In the genomic region with DNA sequence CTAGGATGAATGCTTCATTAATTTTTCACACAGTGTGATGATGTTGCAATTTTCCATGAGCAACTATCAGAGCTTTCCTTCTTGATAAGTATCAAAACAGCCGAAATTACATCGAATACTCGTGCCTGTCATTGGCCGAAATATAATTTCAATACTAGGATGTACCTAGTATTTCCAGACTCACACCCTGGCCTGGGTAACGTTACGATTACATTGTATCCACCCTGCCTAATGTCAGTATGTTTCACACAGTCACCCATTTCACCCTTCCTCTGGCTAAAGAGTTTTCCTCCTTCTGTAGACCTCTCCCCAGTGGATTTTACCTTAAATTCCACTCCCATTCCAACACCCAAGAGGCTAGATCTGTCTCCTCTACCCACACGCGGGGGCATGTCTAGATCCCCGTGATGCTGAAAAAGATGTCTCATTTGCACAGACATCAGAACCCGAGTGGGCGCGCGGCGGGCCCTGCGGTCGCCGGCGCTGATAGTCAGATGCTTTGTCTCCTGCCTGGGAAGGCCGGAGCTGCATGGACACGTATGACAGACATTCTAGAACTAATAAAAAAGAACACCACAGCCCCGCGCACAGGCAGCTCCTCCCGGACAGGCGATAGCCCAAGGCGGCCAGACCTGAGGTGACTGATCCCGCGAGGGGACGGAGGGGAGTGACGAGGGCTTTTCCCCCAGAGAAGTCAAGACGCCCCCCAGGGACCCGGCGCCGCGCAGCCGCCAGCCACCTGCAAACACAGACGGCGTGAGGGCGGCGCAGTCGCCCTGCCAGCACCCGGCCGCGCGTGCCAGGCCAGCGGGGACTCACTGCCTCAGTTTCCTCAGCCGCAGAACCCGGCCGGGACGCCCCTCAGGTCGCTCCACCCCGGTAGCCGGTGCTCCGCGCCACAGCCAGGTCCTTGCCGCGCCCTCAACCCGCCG, we compare ENCODE assay signal across 1 cellular context.
TF ChIP-seq lines count a peak whose summit lies in the region.

No MANE protein-coding gene starts in this region.

TF ChIP-seq in GM12878, 131 proteins besides CTCF, POLR2A, EP300 and RAD21:
- TF ChIP-seq EED (IDR thresholded peaks at IDR 0.05; ENCODE audit: low read depth) (peak; percentile 35; the same call in 1 of the 2 replicates), HDAC6 (IDR thresholded peaks at IDR 0.05; ENCODE audit: unreplicated experiment) (no peak), FOXK2 (IDR thresholded peaks at IDR 0.05) (no peak), BHLHE40 (IDR thresholded peaks at IDR 0.05; ENCODE audit: borderline replicate concordance in 1 of 2, low read depth in 2 of 2, low read length in 1 of 2) (peak in 1 of 2 experiments; percentile 53; a peak in 1 of 4 replicates), FOS (IDR thresholded peaks at IDR 0.05; ENCODE audit: borderline replicate concordance, extremely low read depth, insufficient read length) (no peak), RUNX3 (IDR thresholded peaks at IDR 0.05; ENCODE audit: low read length) (peak; percentile 67), HDGF (IDR thresholded peaks at IDR 0.05) (no peak), ZSCAN29 (IDR thresholded peaks at IDR 0.05) (no peak), SUZ12 (IDR thresholded peaks at IDR 0.05; ENCODE audit: unreplicated experiment) (no peak), CREM (IDR thresholded peaks at IDR 0.05; ENCODE audit: low read depth) (0 out of 2 replicates have a peak, but pooled peaks have one; percentile 9), NFXL1 (IDR thresholded peaks at IDR 0.05; ENCODE audit: borderline replicate concordance) (no peak), MEF2B (IDR thresholded peaks at IDR 0.05; ENCODE audit: partially characterized antibody, poor library complexity, severe bottlenecking) (peak; percentile 67), CBFB (IDR thresholded peaks at IDR 0.05; ENCODE audit: low read depth) (no peak), RBBP5 (conservative IDR thresholded peaks at IDR 0.05) (no peak), NFYA (IDR thresholded peaks at IDR 0.05; ENCODE audit: borderline replicate concordance, low read depth, low read length) (no peak), MTA2 (IDR thresholded peaks at IDR 0.05; ENCODE audit: low read depth) (0 out of 2 replicates have a peak, but pooled peaks have one; percentile 19), ZNF207 (IDR thresholded peaks at IDR 0.05; ENCODE audit: borderline replicate concordance) (no peak), IKZF2 (IDR thresholded peaks at IDR 0.05) (0 out of 4 replicates have a peak, but pooled peaks of 1 of the 2 experiments have one; percentile 19)
- TF ChIP-seq, protein P1, sequence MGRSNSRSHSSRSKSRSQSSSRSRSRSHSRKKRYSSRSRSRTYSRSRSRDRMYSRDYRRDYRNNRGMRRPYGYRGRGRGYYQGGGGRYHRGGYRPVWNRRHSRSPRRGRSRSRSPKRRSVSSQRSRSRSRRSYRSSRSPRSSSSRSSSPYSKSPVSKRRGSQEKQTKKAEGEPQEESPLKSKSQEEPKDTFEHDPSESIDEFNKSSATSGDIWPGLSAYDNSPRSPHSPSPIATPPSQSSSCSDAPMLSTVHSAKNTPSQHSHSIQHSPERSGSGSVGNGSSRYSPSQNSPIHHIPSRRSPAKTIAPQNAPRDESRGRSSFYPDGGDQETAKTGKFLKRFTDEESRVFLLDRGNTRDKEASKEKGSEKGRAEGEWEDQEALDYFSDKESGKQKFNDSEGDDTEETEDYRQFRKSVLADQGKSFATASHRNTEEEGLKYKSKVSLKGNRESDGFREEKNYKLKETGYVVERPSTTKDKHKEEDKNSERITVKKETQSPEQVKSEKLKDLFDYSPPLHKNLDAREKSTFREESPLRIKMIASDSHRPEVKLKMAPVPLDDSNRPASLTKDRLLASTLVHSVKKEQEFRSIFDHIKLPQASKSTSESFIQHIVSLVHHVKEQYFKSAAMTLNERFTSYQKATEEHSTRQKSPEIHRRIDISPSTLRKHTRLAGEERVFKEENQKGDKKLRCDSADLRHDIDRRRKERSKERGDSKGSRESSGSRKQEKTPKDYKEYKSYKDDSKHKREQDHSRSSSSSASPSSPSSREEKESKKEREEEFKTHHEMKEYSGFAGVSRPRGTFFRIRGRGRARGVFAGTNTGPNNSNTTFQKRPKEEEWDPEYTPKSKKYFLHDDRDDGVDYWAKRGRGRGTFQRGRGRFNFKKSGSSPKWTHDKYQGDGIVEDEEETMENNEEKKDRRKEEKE (IDR thresholded peaks at IDR 0.05): peak; percentile 25; the same call in 1 of the 2 replicates
